Comparison of ENCODE assay signal across 10 cellular contexts in the genomic region with DNA sequence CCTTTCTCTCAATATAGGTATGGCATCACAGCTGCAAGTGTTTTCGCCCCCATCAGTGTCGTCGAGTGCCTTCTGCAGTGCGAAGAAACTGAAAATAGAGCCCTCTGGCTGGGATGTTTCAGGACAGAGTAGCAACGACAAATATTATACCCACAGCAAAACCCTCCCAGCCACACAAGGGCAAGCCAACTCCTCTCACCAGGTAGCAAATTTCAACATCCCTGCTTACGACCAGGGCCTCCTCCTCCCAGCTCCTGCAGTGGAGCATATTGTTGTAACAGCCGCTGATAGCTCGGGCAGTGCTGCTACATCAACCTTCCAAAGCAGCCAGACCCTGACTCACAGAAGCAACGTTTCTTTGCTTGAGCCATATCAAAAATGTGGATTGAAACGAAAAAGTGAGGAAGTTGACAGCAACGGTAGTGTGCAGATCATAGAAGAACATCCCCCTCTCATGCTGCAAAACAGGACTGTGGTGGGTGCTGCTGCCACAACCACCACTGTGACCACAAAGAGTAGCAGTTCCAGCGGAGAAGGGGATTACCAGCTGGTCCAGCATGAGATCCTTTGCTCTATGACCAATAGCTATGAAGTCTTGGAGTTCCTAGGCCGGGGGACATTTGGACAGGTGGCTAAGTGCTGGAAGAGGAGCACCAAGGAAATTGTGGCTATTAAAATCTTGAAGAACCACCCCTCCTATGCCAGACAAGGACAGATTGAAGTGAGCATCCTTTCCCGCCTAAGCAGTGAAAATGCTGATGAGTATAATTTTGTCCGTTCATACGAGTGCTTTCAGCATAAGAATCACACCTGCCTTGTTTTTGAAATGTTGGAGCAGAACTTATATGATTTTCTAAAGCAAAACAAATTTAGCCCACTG. TPM values are rescaled to one million over a fixed set of nuclear protein-coding genes. Genes with fewer than 3 reads are reported as not detected.
DNase-seq lines count a peak whose midpoint lies in the region; ATAC-seq, FAIRE-seq and TF ChIP-seq lines count a peak whose summit lies in the region.
"Had no signal": no experiment of that assay in that cellular context is flagged by ENCODE, and none has a peak within 500 bp of the region (broad histone marks: within the 10 kb centered on the region; RNA-seq: fewer than 3 reads in every experiment).

No MANE protein-coding gene starts in this region.

- DNase-seq in NB4 (ENCODE audit: low read depth) (peak; percentile 97), RCC 7860 (ENCODE audit: low spot score) (no peak), KG1 (lab: John Stamatoyannopoulos, UW) (no peak), COLO829 (ENCODE audit: low spot score) (no peak)
- peak; percentile 54 to 77 for DNase-seq in activated naive CD4-positive, alpha-beta T cell treated with anti-CD3 and anti-CD28 coated beads, Interleukin-2, amount 50 U/mL, for 72 hours (ENCODE audit: low spot score in 2 of 2)
- peak; percentile 52 to 59 for DNase-seq in stimulated activated CD8-positive, alpha-beta memory T cell treated with anti-CD3 and anti-CD28 coated beads, Interleukin-15, amount 100 ng/mL, for 48 hours (ENCODE audit: low read depth in 2 of 2)

- no peak for TF ChIP-seq POLR2A in NB4 (IDR thresholded peaks at IDR 0.05; ENCODE audit: extremely low read depth, insufficient read length)

- peaks cover 13 to 32% of the 10 kb centered on the region in 2 donors for H3K36me3 Mint-ChIP-seq in activated naive CD4-positive, alpha-beta T cell treated with anti-CD3 and anti-CD28 coated beads, Interleukin-2, amount 50 U/mL, for 72 hours

- no peak for FAIRE-seq in RCC 7860 (lab: Jason Lieb, UNC)

- peak; percentile 48 for ATAC-seq in GM21619 (IDR thresholded peaks at IDR 0.05; ENCODE audit: unreplicated experiment)
- ATAC-seq in activated naive CD4-positive, alpha-beta T cell treated with anti-CD3 and anti-CD28 coated beads, Interleukin-2, amount 50 U/mL, for 72 hours, result peak; percentile 71 to 92
- ATAC-seq in HG02885 (IDR thresholded peaks at IDR 0.05; ENCODE audit: poor library complexity, unreplicated experiment), result no peak

- H3K9me3 Mint-ChIP-seq in activated naive CD4-positive, alpha-beta T cell treated with anti-CD3 and anti-CD28 coated beads, Interleukin-2, amount 50 U/mL, for 72 hours, result peaks cover 0 to 3% of the 10 kb centered on the region in 2 donors

- no peak for TF ChIP-seq CTCF in NB4 (IDR thresholded peaks at IDR 0.05; ENCODE audit: low read depth, low read length)

- peak overlapping the region; percentile 57 for H3K4me3 ChIP-seq in NB4 (ENCODE audit: low read depth, low read length)
- H3K4me3 ChIP-seq: SJSA1, skin epidermis had no signal

- H3K27ac Mint-ChIP-seq in activated naive CD4-positive, alpha-beta T cell treated with anti-CD3 and anti-CD28 coated beads, Interleukin-2, amount 50 U/mL, for 72 hours, result peak overlapping the region; percentile 88 to 96

RNA-seq across cellular contexts. Expression of a gene that starts 11.5 kb away (rescaled TPM):
- 10 to 100 TPM; 43.7 to 75.8 TPM for total RNA-seq in activated naive CD4-positive, alpha-beta T cell treated with anti-CD3 and anti-CD28 coated beads, Interleukin-2, amount 50 U/mL, for 72 hours

RNA-seq across cellular contexts. Expression of a gene that starts 35.5 kb away (rescaled TPM):
- 10 to 100 TPM; 15.9 to 21.8 TPM for total RNA-seq in activated naive CD4-positive, alpha-beta T cell treated with anti-CD3 and anti-CD28 coated beads, Interleukin-2, amount 50 U/mL, for 72 hours

RNA-seq across cellular contexts. Expression of a gene that starts 36.0 kb away (rescaled TPM):
- total RNA-seq in activated naive CD4-positive, alpha-beta T cell treated with anti-CD3 and anti-CD28 coated beads, Interleukin-2, amount 50 U/mL, for 72 hours, result 10 to 100 TPM; 58.9 to 71.6 TPM

RNA-seq across cellular contexts. Expression of a gene that starts 38.7 kb away (rescaled TPM):
- total RNA-seq in activated naive CD4-positive, alpha-beta T cell treated with anti-CD3 and anti-CD28 coated beads, Interleukin-2, amount 50 U/mL, for 72 hours, result under 1 TPM; 0.33 to 0.64 TPM

RNA-seq across cellular contexts. Expression of a gene that starts 53.2 kb away (rescaled TPM):
- 1 to 10 TPM; 1.1 to 1.3 TPM for total RNA-seq in activated naive CD4-positive, alpha-beta T cell treated with anti-CD3 and anti-CD28 coated beads, Interleukin-2, amount 50 U/mL, for 72 hours

Comparison
In these comparisons a context has a peak if more than half of its experiments do, and no peak if none do; other contexts are left out.
1. DNase-seq: peak in NB4 (single experiment), activated naive CD4-positive, alpha-beta T cell treated with anti-CD3 and anti-CD28 coated beads, Interleukin-2, amount 50 U/mL, for 72 hours (2 of 2) and stimulated activated CD8-positive, alpha-beta memory T cell treated with anti-CD3 and anti-CD28 coated beads, Interleukin-15, amount 100 ng/mL, for 48 hours (2 of 2); none in RCC 7860 (single experiment), KG1 (single experiment) and COLO829 (single experiment).